In the genomic region with DNA sequence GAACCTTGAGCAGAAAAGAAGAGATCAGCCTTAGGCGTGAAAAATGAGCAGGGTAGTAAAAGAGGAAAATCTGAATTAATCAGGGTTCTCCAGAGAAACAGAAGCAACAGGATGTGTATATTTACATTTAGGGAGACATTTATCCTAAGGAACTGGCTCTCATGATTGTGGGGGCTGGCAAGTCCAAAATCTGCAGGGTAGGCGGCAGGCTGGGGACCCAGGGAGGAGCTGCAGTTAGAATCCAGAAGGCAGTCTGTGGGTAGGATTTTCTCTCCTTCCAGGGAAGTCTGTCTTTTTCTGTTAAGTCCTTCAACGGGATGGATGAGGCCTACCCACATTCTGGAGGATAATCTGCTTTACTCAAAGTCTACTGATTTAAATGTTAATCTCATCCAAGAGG, we compare ENCODE assay signal across 14 cellular contexts.
DNase-seq lines count a peak whose midpoint lies in the region; ATAC-seq and TF ChIP-seq lines count a peak whose summit lies in the region.
"Had no signal": no experiment of that assay in that cellular context is flagged by ENCODE, and none has a peak within 500 bp of the region (broad histone marks: within the 10 kb centered on the region; RNA-seq: fewer than 3 reads in every experiment).

No MANE protein-coding gene starts in this region.

- no peaks in the 10 kb centered on the region for H3K36me3 ChIP-seq in WERI-Rb-1
- H3K36me3 ChIP-seq in parathyroid adenoma (ENCODE audit: control insufficient read depth, insufficient read depth, low read length) = no peaks in the 10 kb centered on the region
- no peaks in the 10 kb centered on the region for H3K36me3 ChIP-seq in upper lobe of right lung
- H3K36me3 ChIP-seq: BLaER1 treated with 17β-estradiol and CSF1 and Interleukin-3, amounts not matched to agents 10 nM and 100 nM; HAP-1 had no signal

- H3K4me2 ChIP-seq in parathyroid adenoma (ENCODE audit: low read length) = peak overlapping the region; percentile 3

- H3K4me3 ChIP-seq in WERI-Rb-1 (ENCODE audit: low read depth, low read length) (no peak overlapping the region), parathyroid adenoma (ENCODE audit: low read depth, low read length) (no peak overlapping the region), upper lobe of right lung (no peak overlapping the region)
- H3K4me3 ChIP-seq: BLaER1 treated with 17β-estradiol and CSF1 and Interleukin-3, amounts not matched to agents 10 nM and 100 nM; HAP-1 had no signal

- DNase-seq in NCI-H82 (lab: John Stamatoyannopoulos, UW) = peak; percentile 32
- DNase-seq in NCI-H82 treated with DMSO at 0.1 percent for 48 hours (lab: John Stamatoyannopoulos, UW; ENCODE audit: unreplicated experiment) = no peak
- peak; percentile 11 for DNase-seq in WERI-Rb-1
- DNase-seq in upper lobe of right lung = no peak
- DNase-seq in DMS153 (lab: John Stamatoyannopoulos, UW) = no peak
- no peak for DNase-seq in cerebellar cortex (ENCODE audit: low spot score)
- DNase-seq: 8988T; Calu3; CD8-positive, alpha-beta T cell; DND-41; EL had no signal

- intact Hi-C loops in upper lobe of right lung (cut with DNase I) = no loop called here

- ATAC-seq in upper lobe of right lung = no peak
- ATAC-seq: CD8-positive, alpha-beta T cell had no signal

- H3K4me1 ChIP-seq in parathyroid adenoma = peaks cover 82% of the 10 kb centered on the region
- peaks cover 28% of the 10 kb centered on the region for H3K4me1 ChIP-seq in upper lobe of right lung

- TF ChIP-seq CTCF in WERI-Rb-1 (IDR thresholded peaks at IDR 0.05; ENCODE audit: low read depth, low read length) = no peak
- no peak for TF ChIP-seq CTCF in parathyroid adenoma (IDR thresholded peaks at IDR 0.05)
- no peak for TF ChIP-seq CTCF in upper lobe of right lung (IDR thresholded peaks at IDR 0.05)

- peaks cover 6% of the 10 kb centered on the region for H3K79me2 ChIP-seq in parathyroid adenoma

- H3K9ac ChIP-seq in parathyroid adenoma = no peak overlapping the region
- H3K9ac ChIP-seq: BLaER1 treated with 17β-estradiol and CSF1 and Interleukin-3, amounts not matched to agents 10 nM and 100 nM had no signal

- H3K9me3 ChIP-seq in WERI-Rb-1 (ENCODE audit: severe bottlenecking) (no peaks in the 10 kb centered on the region), parathyroid adenoma (ENCODE audit: control insufficient read depth, low read length) (no peaks in the 10 kb centered on the region), upper lobe of right lung (no peaks in the 10 kb centered on the region)
- H3K9me3 ChIP-seq: HAP-1 had no signal

- H3K27ac ChIP-seq in WERI-Rb-1 (no peak overlapping the region), parathyroid adenoma (peak overlapping the region; percentile 94), upper lobe of right lung (peak overlapping the region; percentile 39)
- H3K27ac ChIP-seq: BLaER1 treated with 17β-estradiol and CSF1 and Interleukin-3, amounts not matched to agents 10 nM and 100 nM had no signal

- H2AFZ ChIP-seq in parathyroid adenoma = no peak overlapping the region

- H3K27me3 ChIP-seq in WERI-Rb-1 (ENCODE audit: insufficient read depth, low read depth, severe bottlenecking) (no peaks in the 10 kb centered on the region), parathyroid adenoma (ENCODE audit: control insufficient read depth, insufficient read depth, low read length) (no peaks in the 10 kb centered on the region), upper lobe of right lung (no peaks in the 10 kb centered on the region)
- H3K27me3 ChIP-seq: BLaER1 treated with 17β-estradiol and CSF1 and Interleukin-3, amounts not matched to agents 10 nM and 100 nM had no signal

Comparison
In these comparisons a context has a peak if more than half of its experiments do, and no peak if none do; other contexts are left out.
1. DNase-seq: peak in NCI-H82 (single experiment) and WERI-Rb-1 (single experiment); none in NCI-H82 treated with DMSO at 0.1 percent for 48 hours (single experiment), upper lobe of right lung (single experiment), DMS153 (single experiment) and cerebellar cortex (single experiment).